Comparison of ENCODE assay signal across 1 cellular context in the genomic region with DNA sequence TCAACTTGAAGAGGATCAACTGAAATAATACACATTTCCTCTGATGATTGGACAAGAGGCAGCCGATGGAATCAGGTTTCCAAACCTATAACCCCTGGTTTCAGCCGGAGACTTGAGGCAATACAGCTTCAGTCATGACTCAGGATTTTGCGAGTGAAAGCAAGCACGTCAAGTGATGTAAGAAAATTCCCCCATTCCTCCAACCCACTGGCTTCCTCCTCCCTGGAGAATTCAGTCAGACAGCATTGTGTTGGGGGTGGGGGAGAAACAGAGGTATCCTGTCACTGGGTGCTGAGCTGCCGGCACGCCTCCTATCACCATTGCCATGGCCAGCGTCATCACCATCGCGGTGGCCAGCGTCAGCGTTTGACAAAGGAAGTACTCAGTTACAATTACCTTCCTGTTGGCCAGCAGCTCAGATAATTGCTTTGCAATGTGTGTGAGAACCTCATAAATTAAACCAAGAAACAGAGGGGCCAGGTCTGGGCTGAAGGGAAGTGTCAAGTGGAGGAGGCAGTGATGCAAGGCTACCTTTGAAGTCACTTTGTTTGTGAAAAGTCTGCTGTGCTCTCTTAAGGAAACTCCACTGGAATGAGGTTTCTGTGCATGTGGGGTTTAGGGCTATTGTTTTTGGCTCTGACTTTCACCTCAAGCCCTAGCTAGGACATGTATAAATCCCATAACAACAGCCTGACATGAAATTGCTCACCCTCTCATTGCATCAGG.
TF ChIP-seq lines count a peak whose summit lies in the region.

No MANE protein-coding gene starts in this region.

TF ChIP-seq in HEK293, 187 proteins besides CTCF, POLR2A, EP300 and RAD21 (continued from another document and continues in another):
- TF ChIP-seq, protein P1, sequence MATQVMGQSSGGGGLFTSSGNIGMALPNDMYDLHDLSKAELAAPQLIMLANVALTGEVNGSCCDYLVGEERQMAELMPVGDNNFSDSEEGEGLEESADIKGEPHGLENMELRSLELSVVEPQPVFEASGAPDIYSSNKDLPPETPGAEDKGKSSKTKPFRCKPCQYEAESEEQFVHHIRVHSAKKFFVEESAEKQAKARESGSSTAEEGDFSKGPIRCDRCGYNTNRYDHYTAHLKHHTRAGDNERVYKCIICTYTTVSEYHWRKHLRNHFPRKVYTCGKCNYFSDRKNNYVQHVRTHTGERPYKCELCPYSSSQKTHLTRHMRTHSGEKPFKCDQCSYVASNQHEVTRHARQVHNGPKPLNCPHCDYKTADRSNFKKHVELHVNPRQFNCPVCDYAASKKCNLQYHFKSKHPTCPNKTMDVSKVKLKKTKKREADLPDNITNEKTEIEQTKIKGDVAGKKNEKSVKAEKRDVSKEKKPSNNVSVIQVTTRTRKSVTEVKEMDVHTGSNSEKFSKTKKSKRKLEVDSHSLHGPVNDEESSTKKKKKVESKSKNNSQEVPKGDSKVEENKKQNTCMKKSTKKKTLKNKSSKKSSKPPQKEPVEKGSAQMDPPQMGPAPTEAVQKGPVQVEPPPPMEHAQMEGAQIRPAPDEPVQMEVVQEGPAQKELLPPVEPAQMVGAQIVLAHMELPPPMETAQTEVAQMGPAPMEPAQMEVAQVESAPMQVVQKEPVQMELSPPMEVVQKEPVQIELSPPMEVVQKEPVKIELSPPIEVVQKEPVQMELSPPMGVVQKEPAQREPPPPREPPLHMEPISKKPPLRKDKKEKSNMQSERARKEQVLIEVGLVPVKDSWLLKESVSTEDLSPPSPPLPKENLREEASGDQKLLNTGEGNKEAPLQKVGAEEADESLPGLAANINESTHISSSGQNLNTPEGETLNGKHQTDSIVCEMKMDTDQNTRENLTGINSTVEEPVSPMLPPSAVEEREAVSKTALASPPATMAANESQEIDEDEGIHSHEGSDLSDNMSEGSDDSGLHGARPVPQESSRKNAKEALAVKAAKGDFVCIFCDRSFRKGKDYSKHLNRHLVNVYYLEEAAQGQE (tag by site-specific recombination; IDR thresholded peaks at IDR 0.05): peak; percentile 61
- TF ChIP-seq ZNF571 (tag by site-specific recombination; IDR thresholded peaks at IDR 0.05) (no peak), ZNF521 (tag by site-specific recombination; IDR thresholded peaks at IDR 0.05) (no peak), ZSCAN16 (tag by site-specific recombination; IDR thresholded peaks at IDR 0.05) (peak; percentile 55; the same call in 1 of the 2 replicates), ZNF501 (tag by site-specific recombination; IDR thresholded peaks at IDR 0.05) (no peak), ZNF112 (tag by site-specific recombination; IDR thresholded peaks at IDR 0.05) (no peak), ZNF830 (tag by site-specific recombination; IDR thresholded peaks at IDR 0.05; ENCODE audit: low read depth) (no peak), ZNF10 (tag by site-specific recombination; IDR thresholded peaks at IDR 0.05) (peak; percentile 39; the same call in 1 of the 2 replicates), ZNF133 (tag by site-specific recombination; IDR thresholded peaks at IDR 0.05) (no peak), KLF7 (tag by site-specific recombination; IDR thresholded peaks at IDR 0.05; ENCODE audit: borderline replicate concordance) (no peak), ZNF670 (tag by site-specific recombination; IDR thresholded peaks at IDR 0.05; ENCODE audit: low read depth) (no peak), ZNF211 (tag by site-specific recombination; IDR thresholded peaks at IDR 0.05; ENCODE audit: low read depth) (no peak), YY1 (tag by site-specific recombination; IDR thresholded peaks at IDR 0.05) (no peak; the same call in 1 of the 2 replicates), ZNF416 (tag by site-specific recombination; IDR thresholded peaks at IDR 0.05) (no peak), ZFP69B (tag by site-specific recombination; IDR thresholded peaks at IDR 0.05) (peak; percentile 81), FEZF1 (tag by site-specific recombination; IDR thresholded peaks at IDR 0.05) (peak; percentile 90), KLF1 (tag by site-specific recombination; IDR thresholded peaks at IDR 0.05) (no peak; the same call in 1 of the 2 replicates), ZNF791 (tag by site-specific recombination; IDR thresholded peaks at IDR 0.05) (no peak), ZBTB17 (tag by site-specific recombination; IDR thresholded peaks at IDR 0.05) (peak; percentile 71), ZNF394 (tag by site-specific recombination; IDR thresholded peaks at IDR 0.05; ENCODE audit: borderline replicate concordance) (peak; percentile 67; the same call in 1 of the 2 replicates), ZNF138 (tag by site-specific recombination; IDR thresholded peaks at IDR 0.05; ENCODE audit: borderline replicate concordance) (no peak), ZFP37 (tag by site-specific recombination; IDR thresholded peaks at IDR 0.05) (no peak; the same call in 1 of the 2 replicates), ZNF174 (tag by site-specific recombination; IDR thresholded peaks at IDR 0.05) (no peak), ZNF114 (tag by site-specific recombination; IDR thresholded peaks at IDR 0.05) (no peak), GLIS2 (tag by site-specific recombination; IDR thresholded peaks at IDR 0.05) (peak; percentile 78), ZNF311 (tag by site-specific recombination; IDR thresholded peaks at IDR 0.05; ENCODE audit: borderline replicate concordance) (no peak), ZBTB21 (tag by site-specific recombination; IDR thresholded peaks at IDR 0.05) (peak; percentile 95), SETDB1 (IDR thresholded peaks at IDR 0.05; ENCODE audit: insufficient read length, low read length) (peak; percentile 24), BCL11B (tag by site-specific recombination; IDR thresholded peaks at IDR 0.05; ENCODE audit: low read depth) (no peak), ZNF266 (tag by site-specific recombination; IDR thresholded peaks at IDR 0.05; ENCODE audit: low read depth) (no peak), YY2 (tag by site-specific recombination; IDR thresholded peaks at IDR 0.05) (no peak), EGR2 (tag by site-specific recombination; IDR thresholded peaks at IDR 0.05; ENCODE audit: low read depth) (no peak), ZNF596 (tag by site-specific recombination; IDR thresholded peaks at IDR 0.05) (no peak), ZNF350 (tag by site-specific recombination; IDR thresholded peaks at IDR 0.05) (no peak)
- TF ChIP-seq, protein P2, sequence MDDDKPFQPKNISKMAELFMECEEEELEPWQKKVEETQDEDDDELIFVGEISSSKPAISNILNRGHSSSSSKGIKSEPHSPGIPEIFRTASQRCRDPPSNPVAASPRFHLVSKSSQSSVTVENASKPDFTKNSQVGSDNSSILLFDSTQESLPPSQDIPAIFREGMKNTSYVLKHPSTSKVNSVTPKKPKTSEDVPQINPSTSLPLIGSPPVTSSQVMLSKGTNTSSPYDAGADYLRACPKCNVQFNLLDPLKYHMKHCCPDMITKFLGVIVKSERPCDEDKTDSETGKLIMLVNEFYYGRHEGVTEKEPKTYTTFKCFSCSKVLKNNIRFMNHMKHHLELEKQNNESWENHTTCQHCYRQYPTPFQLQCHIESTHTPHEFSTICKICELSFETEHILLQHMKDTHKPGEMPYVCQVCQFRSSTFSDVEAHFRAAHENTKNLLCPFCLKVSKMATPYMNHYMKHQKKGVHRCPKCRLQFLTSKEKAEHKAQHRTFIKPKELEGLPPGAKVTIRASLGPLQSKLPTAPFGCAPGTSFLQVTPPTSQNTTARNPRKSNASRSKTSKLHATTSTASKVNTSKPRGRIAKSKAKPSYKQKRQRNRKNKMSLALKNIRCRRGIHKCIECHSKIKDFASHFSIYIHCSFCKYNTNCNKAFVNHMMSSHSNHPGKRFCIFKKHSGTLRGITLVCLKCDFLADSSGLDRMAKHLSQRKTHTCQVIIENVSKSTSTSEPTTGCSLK (tag by site-specific recombination; IDR thresholded peaks at IDR 0.05): no peak
- TF ChIP-seq, protein P3, sequence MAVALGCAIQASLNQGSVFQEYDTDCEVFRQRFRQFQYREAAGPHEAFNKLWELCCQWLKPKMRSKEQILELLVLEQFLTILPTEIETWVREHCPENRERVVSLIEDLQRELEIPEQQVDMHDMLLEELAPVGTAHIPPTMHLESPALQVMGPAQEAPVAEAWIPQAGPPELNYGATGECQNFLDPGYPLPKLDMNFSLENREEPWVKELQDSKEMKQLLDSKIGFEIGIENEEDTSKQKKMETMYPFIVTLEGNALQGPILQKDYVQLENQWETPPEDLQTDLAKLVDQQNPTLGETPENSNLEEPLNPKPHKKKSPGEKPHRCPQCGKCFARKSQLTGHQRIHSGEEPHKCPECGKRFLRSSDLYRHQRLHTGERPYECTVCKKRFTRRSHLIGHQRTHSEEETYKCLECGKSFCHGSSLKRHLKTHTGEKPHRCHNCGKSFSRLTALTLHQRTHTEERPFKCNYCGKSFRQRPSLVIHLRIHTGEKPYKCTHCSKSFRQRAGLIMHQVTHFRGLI (tag by site-specific recombination; IDR thresholded peaks at IDR 0.05): peak; percentile 85
- TF ChIP-seq, protein P4, sequence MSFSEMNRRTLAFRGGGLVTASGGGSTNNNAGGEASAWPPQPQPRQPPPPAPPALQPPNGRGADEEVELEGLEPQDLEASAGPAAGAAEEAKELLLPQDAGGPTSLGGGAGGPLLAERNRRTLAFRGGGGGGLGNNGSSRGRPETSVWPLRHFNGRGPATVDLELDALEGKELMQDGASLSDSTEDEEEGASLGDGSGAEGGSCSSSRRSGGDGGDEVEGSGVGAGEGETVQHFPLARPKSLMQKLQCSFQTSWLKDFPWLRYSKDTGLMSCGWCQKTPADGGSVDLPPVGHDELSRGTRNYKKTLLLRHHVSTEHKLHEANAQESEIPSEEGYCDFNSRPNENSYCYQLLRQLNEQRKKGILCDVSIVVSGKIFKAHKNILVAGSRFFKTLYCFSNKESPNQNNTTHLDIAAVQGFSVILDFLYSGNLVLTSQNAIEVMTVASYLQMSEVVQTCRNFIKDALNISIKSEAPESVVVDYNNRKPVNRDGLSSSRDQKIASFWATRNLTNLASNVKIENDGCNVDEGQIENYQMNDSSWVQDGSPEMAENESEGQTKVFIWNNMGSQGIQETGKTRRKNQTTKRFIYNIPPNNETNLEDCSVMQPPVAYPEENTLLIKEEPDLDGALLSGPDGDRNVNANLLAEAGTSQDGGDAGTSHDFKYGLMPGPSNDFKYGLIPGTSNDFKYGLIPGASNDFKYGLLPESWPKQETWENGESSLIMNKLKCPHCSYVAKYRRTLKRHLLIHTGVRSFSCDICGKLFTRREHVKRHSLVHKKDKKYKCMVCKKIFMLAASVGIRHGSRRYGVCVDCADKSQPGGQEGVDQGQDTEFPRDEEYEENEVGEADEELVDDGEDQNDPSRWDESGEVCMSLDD (tag by site-specific recombination; IDR thresholded peaks at IDR 0.05): peak; percentile 72
- TF ChIP-seq, protein P5, sequence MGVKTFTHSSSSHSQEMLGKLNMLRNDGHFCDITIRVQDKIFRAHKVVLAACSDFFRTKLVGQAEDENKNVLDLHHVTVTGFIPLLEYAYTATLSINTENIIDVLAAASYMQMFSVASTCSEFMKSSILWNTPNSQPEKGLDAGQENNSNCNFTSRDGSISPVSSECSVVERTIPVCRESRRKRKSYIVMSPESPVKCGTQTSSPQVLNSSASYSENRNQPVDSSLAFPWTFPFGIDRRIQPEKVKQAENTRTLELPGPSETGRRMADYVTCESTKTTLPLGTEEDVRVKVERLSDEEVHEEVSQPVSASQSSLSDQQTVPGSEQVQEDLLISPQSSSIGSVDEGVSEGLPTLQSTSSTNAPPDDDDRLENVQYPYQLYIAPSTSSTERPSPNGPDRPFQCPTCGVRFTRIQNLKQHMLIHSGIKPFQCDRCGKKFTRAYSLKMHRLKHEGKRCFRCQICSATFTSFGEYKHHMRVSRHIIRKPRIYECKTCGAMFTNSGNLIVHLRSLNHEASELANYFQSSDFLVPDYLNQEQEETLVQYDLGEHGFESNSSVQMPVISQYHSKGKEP (tag by site-specific recombination; IDR thresholded peaks at IDR 0.05): peak; percentile 67
- TF ChIP-seq, protein P6, sequence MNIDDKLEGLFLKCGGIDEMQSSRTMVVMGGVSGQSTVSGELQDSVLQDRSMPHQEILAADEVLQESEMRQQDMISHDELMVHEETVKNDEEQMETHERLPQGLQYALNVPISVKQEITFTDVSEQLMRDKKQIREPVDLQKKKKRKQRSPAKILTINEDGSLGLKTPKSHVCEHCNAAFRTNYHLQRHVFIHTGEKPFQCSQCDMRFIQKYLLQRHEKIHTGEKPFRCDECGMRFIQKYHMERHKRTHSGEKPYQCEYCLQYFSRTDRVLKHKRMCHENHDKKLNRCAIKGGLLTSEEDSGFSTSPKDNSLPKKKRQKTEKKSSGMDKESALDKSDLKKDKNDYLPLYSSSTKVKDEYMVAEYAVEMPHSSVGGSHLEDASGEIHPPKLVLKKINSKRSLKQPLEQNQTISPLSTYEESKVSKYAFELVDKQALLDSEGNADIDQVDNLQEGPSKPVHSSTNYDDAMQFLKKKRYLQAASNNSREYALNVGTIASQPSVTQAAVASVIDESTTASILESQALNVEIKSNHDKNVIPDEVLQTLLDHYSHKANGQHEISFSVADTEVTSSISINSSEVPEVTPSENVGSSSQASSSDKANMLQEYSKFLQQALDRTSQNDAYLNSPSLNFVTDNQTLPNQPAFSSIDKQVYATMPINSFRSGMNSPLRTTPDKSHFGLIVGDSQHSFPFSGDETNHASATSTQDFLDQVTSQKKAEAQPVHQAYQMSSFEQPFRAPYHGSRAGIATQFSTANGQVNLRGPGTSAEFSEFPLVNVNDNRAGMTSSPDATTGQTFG (tag by site-specific recombination; IDR thresholded peaks at IDR 0.05; ENCODE audit: borderline replicate concordance): no peak
- TF ChIP-seq, protein P7, sequence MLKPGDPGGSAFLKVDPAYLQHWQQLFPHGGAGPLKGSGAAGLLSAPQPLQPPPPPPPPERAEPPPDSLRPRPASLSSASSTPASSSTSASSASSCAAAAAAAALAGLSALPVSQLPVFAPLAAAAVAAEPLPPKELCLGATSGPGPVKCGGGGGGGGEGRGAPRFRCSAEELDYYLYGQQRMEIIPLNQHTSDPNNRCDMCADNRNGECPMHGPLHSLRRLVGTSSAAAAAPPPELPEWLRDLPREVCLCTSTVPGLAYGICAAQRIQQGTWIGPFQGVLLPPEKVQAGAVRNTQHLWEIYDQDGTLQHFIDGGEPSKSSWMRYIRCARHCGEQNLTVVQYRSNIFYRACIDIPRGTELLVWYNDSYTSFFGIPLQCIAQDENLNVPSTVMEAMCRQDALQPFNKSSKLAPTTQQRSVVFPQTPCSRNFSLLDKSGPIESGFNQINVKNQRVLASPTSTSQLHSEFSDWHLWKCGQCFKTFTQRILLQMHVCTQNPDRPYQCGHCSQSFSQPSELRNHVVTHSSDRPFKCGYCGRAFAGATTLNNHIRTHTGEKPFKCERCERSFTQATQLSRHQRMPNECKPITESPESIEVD (tag by site-specific recombination; IDR thresholded peaks at IDR 0.05): peak; percentile 99
